Comparison of ENCODE assay signal across 20 cellular contexts in genomic region chr13:110924639-110924934, GRCh38.
"Had no signal": no experiment of that assay in that cellular context is flagged by ENCODE, and none has a peak within 500 bp of the region (broad histone marks: within the 10 kb centered on the region; RNA-seq: fewer than 3 reads in every experiment).

No MANE protein-coding gene starts in this region.

- H3K4me1 ChIP-seq: esophagus squamous epithelium, gastroesophageal sphincter had no signal

- H3K4me3 Mint-ChIP-seq: activated B cell treated with CpG ODN at 0.5 μM for 24 hours; activated CD4-positive, alpha-beta memory T cell treated with anti-CD3 and anti-CD28 coated beads for 36 hours; activated naive CD4-positive, alpha-beta T cell treated with anti-CD3 and anti-CD28 coated beads, Interleukin-2, amount 10 ng/mL, durations not matched to agents 7 days and 5 days; activated T-cell treated with anti-CD3 and anti-CD28 coated beads, Interleukin-2, amount 50 U/mL, for 72 hours; dendritic cell treated with granulocyte-macrophage colony-stimulating factor and Interleukin-4, amounts not matched to agents 40 ng/mL and 50 ng/mL, for 4 days; neural crest cell; stimulated activated naive CD8-positive, alpha-beta T cell treated with anti-CD3 and anti-CD28 coated beads, Interleukin-15, Interleukin-2, amounts not matched to agents 100 ng/mL and 50 ng/mL, for 24 hours had no signal

- H3K9me3 ChIP-seq: esophagus squamous epithelium, gastroesophageal sphincter, mucosa of descending colon, tibial artery had no signal

- DNase-seq: activated B cell treated with CpG ODN at 0.5 μM for 24 hours; activated CD4-positive, alpha-beta memory T cell treated with anti-CD3 and anti-CD28 coated beads for 36 hours; activated CD4-positive, alpha-beta T cell treated with anti-CD3 and anti-CD28 coated beads for 4 hours; activated effector memory CD4-positive, alpha-beta T cell treated with anti-CD3 and anti-CD28 coated beads, Interleukin-2, amount 50 U/mL, for 16 hours; activated T-cell treated with anti-CD3 and anti-CD28 coated beads, Interleukin-2, amount 50 U/mL, for 72 hours; amygdala; esophagus squamous epithelium; hypothalamus; mucosa of descending colon; naive B cell; stimulated activated CD4-positive, alpha-beta T cell treated with anti-CD3 and anti-CD28 coated beads, Interleukin-4, amount 100 ng/mL, for 4 hours; T-helper 9 cell; tibial artery had no signal

- H3K36me3 Mint-ChIP-seq: activated CD4-positive, alpha-beta memory T cell treated with anti-CD3 and anti-CD28 coated beads for 36 hours; activated naive CD4-positive, alpha-beta T cell treated with anti-CD3 and anti-CD28 coated beads, Interleukin-2, amount 10 ng/mL, durations not matched to agents 7 days and 5 days; naive B cell had no signal

- H3K9me3 Mint-ChIP-seq: activated B cell treated with CpG ODN at 0.5 μM for 24 hours; activated CD4-positive, alpha-beta memory T cell treated with anti-CD3 and anti-CD28 coated beads for 36 hours; activated naive CD4-positive, alpha-beta T cell treated with anti-CD3 and anti-CD28 coated beads, Interleukin-2, amount 10 ng/mL, durations not matched to agents 7 days and 5 days; activated T-cell treated with anti-CD3 and anti-CD28 coated beads, Interleukin-2, amount 50 U/mL, for 72 hours; dendritic cell treated with granulocyte-macrophage colony-stimulating factor and Interleukin-4, amounts not matched to agents 40 ng/mL and 50 ng/mL, for 4 days; naive B cell; neural crest cell; stimulated activated naive CD8-positive, alpha-beta T cell treated with anti-CD3 and anti-CD28 coated beads, Interleukin-15, Interleukin-2, amounts not matched to agents 100 ng/mL and 50 ng/mL, for 24 hours had no signal

- H3K4me1 Mint-ChIP-seq: neural crest cell had no signal

- H3K27ac ChIP-seq: esophagus squamous epithelium, gastroesophageal sphincter, tibial artery had no signal

- H3K27ac Mint-ChIP-seq: activated B cell treated with CpG ODN at 0.5 μM for 24 hours; activated CD4-positive, alpha-beta memory T cell treated with anti-CD3 and anti-CD28 coated beads for 36 hours; activated naive CD4-positive, alpha-beta T cell treated with anti-CD3 and anti-CD28 coated beads, Interleukin-2, amount 10 ng/mL, durations not matched to agents 7 days and 5 days; activated T-cell treated with anti-CD3 and anti-CD28 coated beads, Interleukin-2, amount 50 U/mL, for 72 hours; dendritic cell treated with granulocyte-macrophage colony-stimulating factor and Interleukin-4, amounts not matched to agents 40 ng/mL and 50 ng/mL, for 4 days; stimulated activated naive CD8-positive, alpha-beta T cell treated with anti-CD3 and anti-CD28 coated beads, Interleukin-15, Interleukin-2, amounts not matched to agents 100 ng/mL and 50 ng/mL, for 24 hours had no signal

- FAIRE-seq: bronchial epithelial cell, urothelium cell line had no signal

- ATAC-seq: activated T-cell treated with anti-CD3 and anti-CD28 coated beads, Interleukin-2, amount 50 U/mL, for 72 hours; gastroesophageal sphincter; mucosa of descending colon had no signal

- H3K36me3 ChIP-seq: esophagus squamous epithelium, gastroesophageal sphincter, tibial artery had no signal

- H3K4me3 ChIP-seq: esophagus squamous epithelium, gastroesophageal sphincter, mucosa of descending colon, tibial artery had no signal
